18 cellular contexts compared by ENCODE assay signal in the genomic region with DNA sequence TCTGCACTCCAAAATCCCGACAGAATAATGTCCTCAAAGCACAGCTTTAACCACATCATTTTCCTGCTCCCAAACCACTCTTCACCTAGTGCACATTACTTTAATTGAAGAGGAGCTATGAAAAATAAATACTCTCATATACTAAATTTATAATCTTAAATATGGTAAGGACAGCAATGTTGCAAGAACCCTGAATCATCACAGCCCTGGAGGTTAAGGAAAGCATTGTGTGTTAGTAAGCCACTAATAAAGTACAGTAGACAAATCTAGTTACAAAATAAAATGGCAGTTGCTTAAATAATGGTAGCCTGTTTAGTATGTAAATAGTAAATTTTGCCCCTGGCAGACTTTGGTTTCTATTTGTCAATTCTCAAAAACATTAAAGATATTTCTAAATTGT. TPM values are rescaled to one million over a fixed set of nuclear protein-coding genes. Genes with fewer than 3 reads are reported as not detected.
DNase-seq lines count a peak whose midpoint lies in the region; TF ChIP-seq lines count a peak whose summit lies in the region.
"Had no signal": no experiment of that assay in that cellular context is flagged by ENCODE, and none has a peak within 500 bp of the region (broad histone marks: within the 10 kb centered on the region; RNA-seq: fewer than 3 reads in every experiment).

No MANE protein-coding gene starts in this region.

- DNase-seq in amniotic epithelial cell (ENCODE audit: low read depth) (peak; percentile 1), choroid plexus epithelial cell (ENCODE audit: low read depth) (peak; percentile 10), fibroblast of pulmonary artery (ENCODE audit: low read depth) (peak; percentile 33), skeletal muscle cell (ENCODE audit: low read depth) (peak; percentile 7), dorsolateral prefrontal cortex (no peak), NCI-H1436 (lab: John Stamatoyannopoulos, UW) (no peak), cerebellum (ENCODE audit: low spot score) (no peak)
- DNase-seq: ACHN; Calu3; CD4-positive, CD25-positive, alpha-beta regulatory T cell; DMS 273 treated with DMSO at 0.1 percent for 48 hours; HCEC 1CT; HFFc6 had no signal

- H3K4me3 ChIP-seq in choroid plexus epithelial cell (ENCODE audit: low read depth, low read length): no peak overlapping the region
- no peak overlapping the region for H3K4me3 ChIP-seq in fibroblast of pulmonary artery (replicated peaks; ENCODE audit: low read depth, low read length)
- H3K4me3 ChIP-seq in skeletal muscle cell (ENCODE audit: low read depth, low read length): no peak overlapping the region
- H3K4me3 ChIP-seq in dorsolateral prefrontal cortex: no peak overlapping the region
- H3K4me3 ChIP-seq: BLaER1 treated with 17β-estradiol and CSF1 and Interleukin-3, amounts not matched to agents 10 nM and 100 nM had no signal

- no peaks in the 10 kb centered on the region for H3K27me3 ChIP-seq in dorsolateral prefrontal cortex
- H3K27me3 ChIP-seq: BLaER1 treated with 17β-estradiol and CSF1 and Interleukin-3, amounts not matched to agents 10 nM and 100 nM had no signal

- TF ChIP-seq CTCF in choroid plexus epithelial cell (conservative IDR thresholded peaks at IDR 0.05; ENCODE audit: low read depth, low read length) (no peak), fibroblast of pulmonary artery (IDR thresholded peaks at IDR 0.05; ENCODE audit: low read length, missing control alignments) (no peak), dorsolateral prefrontal cortex (IDR thresholded peaks at IDR 0.05 in 54 of 56, conservative IDR thresholded peaks at IDR 0.05 in 2 of 56; ENCODE audit: low read depth in 1 of 56, partially characterized antibody in 56 of 56) (no peak)

- no peak overlapping the region for H3K27ac ChIP-seq in dorsolateral prefrontal cortex
- H3K27ac ChIP-seq: BLaER1 treated with 17β-estradiol and CSF1 and Interleukin-3, amounts not matched to agents 10 nM and 100 nM had no signal

- intact Hi-C loops in dorsolateral prefrontal cortex (cut with DNase I): no loop called here

RNA-seq across cellular contexts. Expression of a gene that starts 27.0 kb away (rescaled TPM):
- 1 to 10 TPM in 52 of 120 experiments, under 1 TPM in 55, not detected in 13; 0.17 to 4.6 (median 1.00) TPM for total RNA-seq in dorsolateral prefrontal cortex
- 1.2 TPM for total RNA-seq in cerebellum
- total RNA-seq: A172; Calu3; CD4-positive, CD25-positive, alpha-beta regulatory T cell; Daoy; H4; HFFc6; HT1080 had no signal

Comparison
In these comparisons a context has a peak if more than half of its experiments do, and no peak if none do; other contexts are left out.
1. DNase-seq: peak in amniotic epithelial cell (single experiment), choroid plexus epithelial cell (single experiment), fibroblast of pulmonary artery (single experiment) and skeletal muscle cell (single experiment); none in dorsolateral prefrontal cortex (0 of 10), NCI-H1436 (single experiment) and cerebellum (single experiment).